In genomic region chr7:5354460-5355279, GRCh38 we compare ENCODE assay signal across 7 cellular contexts.
DNase-seq lines count a peak whose midpoint lies in the region; ATAC-seq and TF ChIP-seq lines count a peak whose summit lies in the region.

No MANE protein-coding gene starts in this region.

- ATAC-seq in HG02588 (IDR thresholded peaks at IDR 0.05; ENCODE audit: unreplicated experiment): no peak

- H3K9me3 ChIP-seq in KOPT-K1 (ENCODE audit: insufficient read depth, low read length, poor library complexity, severe bottlenecking) (no peaks in the 10 kb centered on the region), Karpas-422 (ENCODE audit: low read length) (no peaks in the 10 kb centered on the region)

- peaks cover 45% of the 10 kb centered on the region for H3K4me1 Mint-ChIP-seq in brain
- H3K4me1 Mint-ChIP-seq in immature natural killer cell: peaks cover 55 to 73% of the 10 kb centered on the region in 2 donors

- H3K27me3 Mint-ChIP-seq in brain (no peaks in the 10 kb centered on the region), immature natural killer cell (ENCODE audit: low read depth in 3 of 3) (peaks cover 2 to 12% (median 3%) of the 10 kb centered on the region in 3 donors)

- peak overlapping the region in 1 of 5 experiments; percentile 14 for H3K4me3 Mint-ChIP-seq in brain
- H3K4me3 Mint-ChIP-seq in immature natural killer cell: peak overlapping the region; percentile 66 to 77 (median 72)

- no peak overlapping the region for H3K9ac ChIP-seq in Karpas-422 (ENCODE audit: low read length)

- H3K79me2 ChIP-seq in Karpas-422 (ENCODE audit: low read length): peaks cover 13% of the 10 kb centered on the region; the same call in 1 of the 2 replicates

- H3K4me2 ChIP-seq in Karpas-422 (ENCODE audit: low read depth, low read length, poor library complexity, severe bottlenecking): no peak overlapping the region

- no peaks in the 10 kb centered on the region for H3K4me1 ChIP-seq in Karpas-422 (ENCODE audit: low read length)

- H3K9me3 Mint-ChIP-seq in brain (no peaks in the 10 kb centered on the region), immature natural killer cell (no peaks in the 10 kb centered on the region)

- H3K9me2 ChIP-seq in Karpas-422 (replicated peaks; ENCODE audit: insufficient read depth, low read length): no peaks in the 10 kb centered on the region

- H4K20me1 ChIP-seq in Karpas-422 (ENCODE audit: insufficient read depth, low read depth, low read length): 0 out of 2 replicates have a peak, but pooled peaks cover 6% of the 10 kb centered on the region

- H3K36me3 ChIP-seq in KOPT-K1 (ENCODE audit: insufficient read depth, low read length) (peaks cover 97% of the 10 kb centered on the region), Karpas-422 (ENCODE audit: insufficient read depth, low read length) (0 out of 2 replicates have a peak, but pooled peaks cover 6% of the 10 kb centered on the region)

- no peak for TF ChIP-seq CTCF in brain (conservative IDR thresholded peaks at IDR 0.05)

- H3K27ac Mint-ChIP-seq in brain: peak overlapping the region in 4 of 5 experiments; percentile 64 to 78 (median 68)
- peak overlapping the region; percentile 82 to 95 (median 92) for H3K27ac Mint-ChIP-seq in immature natural killer cell

- H3K27me3 ChIP-seq in Karpas-422 (ENCODE audit: low read length): no peaks in the 10 kb centered on the region

- H3K36me3 Mint-ChIP-seq in brain (peaks cover 90% of the 10 kb centered on the region), immature natural killer cell (peaks cover 12 to 48% (median 23%) of the 10 kb centered on the region in 3 donors)

- H3K27ac ChIP-seq in KOPT-K1 (ENCODE audit: low read depth, low read length, poor library complexity, severe bottlenecking) (peak overlapping the region; percentile 0), Karpas-422 (ENCODE audit: low read length) (no peak overlapping the region)

- no peak overlapping the region for H3K4me3 ChIP-seq in Karpas-422 (ENCODE audit: low read length)

- DNase-seq in immature natural killer cell (peak; percentile 62 to 74 (median 74)), stromal cell of bone marrow (ENCODE audit: low read depth) (peak; percentile 27), NCI-H446 treated with DMSO at 0.1 percent for 48 hours (lab: John Stamatoyannopoulos, UW) (no peak), Karpas-422 (no peak)

- H2AFZ ChIP-seq in Karpas-422 (ENCODE audit: low read length): no peak overlapping the region

Comparison
In these comparisons a context has a peak if more than half of its experiments do, and no peak if none do; other contexts are left out.
1. DNase-seq: peak in immature natural killer cell (3 of 3) and stromal cell of bone marrow (single experiment); none in NCI-H446 treated with DMSO at 0.1 percent for 48 hours (single experiment) and Karpas-422 (single experiment).